Comparison of ENCODE assay signal across 8 cellular contexts in the genomic region with DNA sequence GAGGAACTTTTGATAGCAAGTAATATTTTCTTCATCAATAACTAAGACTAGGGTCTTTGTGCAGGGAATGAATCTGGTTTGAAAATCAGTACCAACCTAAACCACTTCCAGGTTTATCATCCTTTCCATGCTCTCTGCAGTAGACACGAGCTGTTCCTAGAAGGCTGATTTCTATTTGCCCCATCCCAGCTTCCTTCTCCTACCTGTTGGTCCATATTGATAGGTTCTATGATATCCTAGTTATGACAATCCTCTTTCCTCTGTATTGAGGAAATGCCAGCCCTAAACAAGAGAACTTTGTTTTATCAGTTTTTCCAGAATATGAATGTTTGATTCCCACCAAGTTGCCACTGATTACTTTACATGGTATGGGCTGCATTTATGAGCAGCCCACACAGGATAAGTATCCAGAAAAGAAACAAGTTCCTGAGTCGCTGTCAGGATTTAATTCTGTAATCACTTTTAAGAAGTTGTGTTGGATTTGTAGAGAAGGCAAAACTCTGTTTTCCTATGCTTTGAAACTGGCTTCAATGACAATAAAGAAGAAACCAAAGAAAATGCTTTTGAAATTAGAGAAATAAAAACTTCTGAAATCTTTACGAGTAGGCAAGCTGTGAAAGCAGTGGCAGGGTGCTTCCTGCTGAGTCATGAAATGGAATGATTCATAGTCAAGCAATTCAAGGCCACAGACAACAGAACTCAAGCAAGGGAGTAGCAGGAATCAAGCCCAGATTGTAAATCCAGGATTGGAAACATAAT. TPM values are rescaled to one million over a fixed set of nuclear protein-coding genes. Genes with fewer than 3 reads are reported as not detected.
DNase-seq lines count a peak whose midpoint lies in the region; ATAC-seq, FAIRE-seq and TF ChIP-seq lines count a peak whose summit lies in the region.

No MANE protein-coding gene starts in this region.

- intact Hi-C loops in ascending aorta (cut with DNase I), result loop anchor here (1.0 kb wide), 1 partner anchor 37 kb away; the partner anchor contains the start of gene TANK

- H3K9me2 ChIP-seq in hepatocyte (replicated peaks; ENCODE audit: insufficient read depth), result no peaks in the 10 kb centered on the region

- no peaks in the 10 kb centered on the region for H3K79me2 ChIP-seq in hepatocyte

- no peaks in the 10 kb centered on the region for H3K36me3 ChIP-seq in ascending aorta
- no peaks in the 10 kb centered on the region for H3K36me3 ChIP-seq in hepatocyte (replicated peaks; ENCODE audit: insufficient read depth, low read depth)
- H3K36me3 ChIP-seq in small intestine (ENCODE audit: control insufficient read depth in 2 of 2, insufficient read depth in 2 of 2, low read length in 2 of 2), result no peaks in the 10 kb centered on the region

- in situ Hi-C loops in G401 (cut with HindIII; ENCODE audit: low sequenced_read_pairs), result no loop called here

- 53% methylated on average over 3 of the region's 3 CpGs for WGBS in hepatocyte (ENCODE audit: low lambda C conversion rate, missing lambda C conversion rate)
- 42 to 47% (median 43%) methylated on average over 3 of the region's 3 CpGs for WGBS in small intestine, 3 donors

- no peaks in the 10 kb centered on the region for H4K20me1 ChIP-seq in hepatocyte (ENCODE audit: insufficient read depth, poor library complexity, severe bottlenecking)

- DNase-seq in DMS53 treated with DMSO at 0.1 percent for 48 hours (lab: John Stamatoyannopoulos, UW; ENCODE audit: unreplicated experiment) (peak; percentile 75), M059J (ENCODE audit: low read depth) (peak; percentile 88), ascending aorta (ENCODE audit: low spot score in 2 of 2) (peak in 1 of 2 donors; percentile 68), hepatocyte (ENCODE audit: low spot score) (peak; percentile 78), small intestine (peak; percentile 73), NCI-H1694 treated with DMSO at 0.1 percent for 48 hours (lab: John Stamatoyannopoulos, UW) (no peak), G401 (ENCODE audit: low spot score) (no peak)

- H2AFZ ChIP-seq in hepatocyte, result peak overlapping the region; percentile 42

- no peak for FAIRE-seq in small intestine (lab: Jason Lieb, UNC)

- peak overlapping the region; percentile 35 for H3K4me2 ChIP-seq in hepatocyte

- ATAC-seq in GM21576 (IDR thresholded peaks at IDR 0.05; ENCODE audit: unreplicated experiment), result peak; percentile 56

- H3K4me1 ChIP-seq in ascending aorta (peaks cover 0 to 13% of the 10 kb centered on the region in 2 donors), hepatocyte (ENCODE audit: insufficient read depth) (peaks cover 26% of the 10 kb centered on the region), small intestine (ENCODE audit: control insufficient read depth in 2 of 2, insufficient read depth in 1 of 2, low read depth in 1 of 2, low read length in 1 of 2) (peaks cover 0 to 4% of the 10 kb centered on the region in 2 donors)

- peak overlapping the region; percentile 83 to 88 for H3K27ac ChIP-seq in ascending aorta
- H3K27ac ChIP-seq in hepatocyte, result peak overlapping the region; percentile 81
- peak overlapping the region in 1 of 2 donors; percentile 69 for H3K27ac ChIP-seq in small intestine (ENCODE audit: low read depth in 1 of 2, low read length in 1 of 2)

- H3K9me3 ChIP-seq in ascending aorta (no peaks in the 10 kb centered on the region), hepatocyte (ENCODE audit: low read depth) (no peaks in the 10 kb centered on the region), small intestine (ENCODE audit: control insufficient read depth, low read depth) (no peaks in the 10 kb centered on the region)

- H3K4me3 ChIP-seq in ascending aorta (peak overlapping the region in 1 of 2 donors; percentile 24), hepatocyte (no peak overlapping the region), small intestine (ENCODE audit: low read depth in 1 of 2, low read length in 2 of 2) (no peak overlapping the region)

- TF ChIP-seq CTCF in ascending aorta (IDR thresholded peaks at IDR 0.05) (no peak), hepatocyte (IDR thresholded peaks at IDR 0.05; ENCODE audit: poor library complexity) (no peak)

- H3K27me3 ChIP-seq in ascending aorta (no peaks in the 10 kb centered on the region), hepatocyte (no peaks in the 10 kb centered on the region), small intestine (ENCODE audit: control insufficient read depth in 2 of 2, insufficient read depth in 2 of 2, low read length in 2 of 2) (no peaks in the 10 kb centered on the region)

RNA-seq across cellular contexts. Expression of gene TANK, which starts 37.3 kb away (rescaled TPM):
- 35.7 and 41.1 TPM in 2 replicates for total RNA-seq in M059J (2014; rRNA removed; shearing (Covaris generic))
- total RNA-seq in ascending aorta (18.4 TPM), hepatocyte (54.7 and 66.7 TPM in 2 replicates)
- polyA plus RNA-seq in hepatocyte (37.6 and 45.1 TPM in 2 replicates), small intestine (10 to 100 TPM; 27.7 to 39.1 (median 35.1) TPM)
- total RNA-seq in G401 (2014; rRNA removed; shearing (Covaris generic)), result 41.4 and 54.0 TPM in 2 replicates

Comparison
In these comparisons a context has a peak if more than half of its experiments do, and no peak if none do; other contexts are left out.
1. DNase-seq: peak in DMS53 treated with DMSO at 0.1 percent for 48 hours (single experiment), M059J (single experiment), hepatocyte (single experiment) and small intestine (single experiment); none in NCI-H1694 treated with DMSO at 0.1 percent for 48 hours (single experiment) and G401 (single experiment).